In the genomic region with DNA sequence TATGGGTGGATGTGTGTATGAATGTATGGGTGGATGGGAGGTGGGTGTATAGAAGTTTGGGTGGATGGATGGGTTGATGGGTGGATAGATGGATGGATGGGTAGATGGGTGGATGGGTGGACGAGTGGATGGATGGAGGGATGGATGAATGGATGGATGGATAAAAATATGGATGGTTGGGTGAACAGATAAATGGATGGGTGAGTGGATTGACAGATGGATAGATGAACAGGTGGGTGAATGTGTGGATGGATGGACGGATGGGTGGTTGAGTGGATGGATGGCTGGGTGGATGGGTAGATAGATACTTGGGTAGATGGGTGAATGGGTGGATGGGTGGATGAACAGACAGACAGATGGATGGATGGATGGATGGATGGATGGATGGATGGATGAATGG, we compare ENCODE assay signal across 8 cellular contexts.
"Had no signal": no experiment of that assay in that cellular context is flagged by ENCODE, and none has a peak within 500 bp of the region (broad histone marks: within the 10 kb centered on the region; RNA-seq: fewer than 3 reads in every experiment).

No MANE protein-coding gene starts in this region.

- H3K9ac ChIP-seq: GM23248 had no signal

- FAIRE-seq: H54 had no signal

- H3K4me3 ChIP-seq: GM23248 had no signal

- H3K27ac ChIP-seq: GM23248, HL-60 had no signal

- H2AFZ ChIP-seq: GM23248 had no signal

- DNase-seq: GM23248, GOT3, H9, HCEC 1CT, HFFc6, KBM-7 had no signal
